9 cellular contexts compared by ENCODE assay signal in genomic region chr3:27568393-27568792, GRCh38.
DNase-seq lines count a peak whose midpoint lies in the region; ATAC-seq, FAIRE-seq and TF ChIP-seq lines count a peak whose summit lies in the region.
"Had no signal": no experiment of that assay in that cellular context is flagged by ENCODE, and none has a peak within 500 bp of the region (broad histone marks: within the 10 kb centered on the region; RNA-seq: fewer than 3 reads in every experiment).

No MANE protein-coding gene starts in this region.

- FAIRE-seq in HepG2 (lab: Jason Lieb, UNC): no peak

- BruUV-seq in A673 (replicated peaks; lab: Mats Ljungman, UMichigan) (no TSS peak), HepG2 (replicated peaks; lab: Mats Ljungman, UMichigan) (no TSS peak)

- H3K4me3 ChIP-seq in A673 (ENCODE audit: low read depth, low read length, poor library complexity, severe bottlenecking) (no peak overlapping the region), breast epithelium (peak overlapping the region in 1 of 3 donors; percentile 2), HepG2 (replicated peaks in 1 of 3; ENCODE audit: insufficient read depth in 1 of 3, low read depth in 2 of 3, low read length in 3 of 3) (no peak overlapping the region), trophoblast cell (ENCODE audit: low read depth, low read length) (no peak overlapping the region)
- H3K4me3 ChIP-seq: BLaER1 had no signal

- TF ChIP-seq EP300 in HepG2 (IDR thresholded peaks at IDR 0.05; ENCODE audit: low read depth in 2 of 2, low read length in 2 of 2): no peak
- TF ChIP-seq EP300 in HepG2 (CRISPR knock-in tag; IDR thresholded peaks at IDR 0.05; ENCODE audit: borderline replicate concordance): no peak

- H4K20me1 ChIP-seq in HepG2 (ENCODE audit: insufficient read depth, low read length): no peaks in the 10 kb centered on the region
- H4K20me1 ChIP-seq: BLaER1 had no signal

- H2BK120ac ChIP-seq in trophoblast cell (ENCODE audit: insufficient read depth, low read length, poor library complexity): no peak overlapping the region

- intact Hi-C loops in A673 (cut with micrococcal nuclease; ENCODE audit: unreplicated experiment): no loop called here
- intact Hi-C loops in breast epithelium (cut with DNase I; ENCODE audit: low total_unique reads): loop anchor here (10.0 kb wide), 1 partner anchor 1876 kb away; no protein-coding TSS in a partner anchor
- intact Hi-C loops in left colon (cut with DNase I, micrococcal nuclease): no loop called here
- intact Hi-C loops in HepG2 (cut with micrococcal nuclease; ENCODE audit: unreplicated experiment): loop anchor here (1.0 kb wide), 1 partner anchor 8 kb away; no protein-coding TSS in a partner anchor

- DNase-seq in A673 (ENCODE audit: low spot score): peak; percentile 63
- DNase-seq in NCI-H1694 (lab: John Stamatoyannopoulos, UW): peak; percentile 52
- peak; percentile 72 to 78 for DNase-seq in breast epithelium (ENCODE audit: low spot score in 2 of 2)
- DNase-seq in left colon: peak; percentile 55 to 73
- no peak for DNase-seq in HepG2 (ENCODE audit: low spot score)
- no peak for DNase-seq in activated effector memory CD4-positive, alpha-beta T cell treated with anti-CD3 and anti-CD28 coated beads, Interleukin-2, amount 50 U/mL, for 16 hours
- DNase-seq in T-helper 2 cell treated with Interferon-gamma antibody and Interleukin-4, amounts not matched to agents 5 μg/mL and 100 μg/mL, for 36 hours (ENCODE audit: low spot score): no peak
- DNase-seq in trophoblast cell: no peak

- H3K27ac ChIP-seq in A673 (ENCODE audit: low read depth, low read length, poor library complexity, severe bottlenecking) (no peak overlapping the region), breast epithelium (peak overlapping the region; percentile 35 to 61), HepG2 (ENCODE audit: extremely low read length, insufficient read depth, low read length) (no peak overlapping the region), trophoblast cell (ENCODE audit: low read depth, low read length) (no peak overlapping the region)
- H3K27ac ChIP-seq: BLaER1 had no signal

- no peak overlapping the region for H3K14ac ChIP-seq in trophoblast cell (ENCODE audit: low read length)

- TF ChIP-seq POLR2A in breast epithelium (IDR thresholded peaks at IDR 0.05): no peak
- TF ChIP-seq POLR2A in HepG2 (IDR thresholded peaks at IDR 0.05; ENCODE audit: insufficient read depth in 1 of 2, low read depth in 2 of 2, low read length in 2 of 2): no peak

- no peak for TF ChIP-seq RAD21 in HepG2 (CRISPR knock-in tag; IDR thresholded peaks at IDR 0.05)

- no peaks in the 10 kb centered on the region for H3K9me3 Mint-ChIP-seq in T-helper 2 cell treated with Interferon-gamma antibody and Interleukin-4, amounts not matched to agents 5 μg/mL and 100 μg/mL, for 36 hours

- no peak overlapping the region for H3K27ac Mint-ChIP-seq in T-helper 2 cell treated with Interferon-gamma antibody and Interleukin-4, amounts not matched to agents 5 μg/mL and 100 μg/mL, for 36 hours

- no peak overlapping the region for H3K4me3 Mint-ChIP-seq in T-helper 2 cell treated with Interferon-gamma antibody and Interleukin-4, amounts not matched to agents 5 μg/mL and 100 μg/mL, for 36 hours

- H2BK12ac ChIP-seq in trophoblast cell (ENCODE audit: low read length): no peak overlapping the region

- H2AFZ ChIP-seq in HepG2 (ENCODE audit: low read length): no peak overlapping the region
- no peak overlapping the region for H2AFZ ChIP-seq in trophoblast cell (ENCODE audit: insufficient read depth, low read length, poor library complexity)

- no peak overlapping the region for H4K8ac ChIP-seq in trophoblast cell (ENCODE audit: low read depth, low read length)

- H3K36me3 ChIP-seq in A673 (ENCODE audit: insufficient read depth, low read length, poor library complexity, severe bottlenecking): no peaks in the 10 kb centered on the region
- no peaks in the 10 kb centered on the region for H3K36me3 ChIP-seq in breast epithelium
- H3K36me3 ChIP-seq in HepG2 (replicated peaks in 1 of 2; ENCODE audit: control insufficient read depth in 1 of 2, insufficient read depth in 2 of 2, low read length in 2 of 2): no peaks in the 10 kb centered on the region
- no peaks in the 10 kb centered on the region for H3K36me3 ChIP-seq in trophoblast cell (ENCODE audit: control insufficient read depth in 1 of 2, insufficient read depth in 2 of 2, low read length in 2 of 2)
- H3K36me3 ChIP-seq: BLaER1 had no signal

- no peaks in the 10 kb centered on the region for H3K27me3 ChIP-seq in A673 (replicated peaks; ENCODE audit: insufficient read depth, low read depth, low read length, poor library complexity)
- H3K27me3 ChIP-seq in breast epithelium: no peaks in the 10 kb centered on the region
- no peaks in the 10 kb centered on the region for H3K27me3 ChIP-seq in HepG2 (ENCODE audit: control insufficient read depth in 1 of 2, insufficient read depth in 2 of 2, low read length in 2 of 2)
- H3K27me3 ChIP-seq in trophoblast cell (ENCODE audit: insufficient read depth, low read length): no peaks in the 10 kb centered on the region
- H3K27me3 ChIP-seq: BLaER1 had no signal

- H3K79me1 ChIP-seq in trophoblast cell (ENCODE audit: low read length): no peaks in the 10 kb centered on the region

- H3K18ac ChIP-seq in trophoblast cell (ENCODE audit: low read length): no peak overlapping the region

- H3K4ac ChIP-seq in trophoblast cell (ENCODE audit: low read depth, low read length): no peak overlapping the region

- H3K4me1 ChIP-seq in A673 (ENCODE audit: insufficient read depth, low read length, poor library complexity, severe bottlenecking) (peaks cover 3% of the 10 kb centered on the region), breast epithelium (peaks cover 0 to 4% of the 10 kb centered on the region in 2 donors), HepG2 (ENCODE audit: insufficient read depth, low read length) (no peaks in the 10 kb centered on the region), trophoblast cell (ENCODE audit: control insufficient read depth in 1 of 2, insufficient read depth in 2 of 2, low read length in 2 of 2) (no peaks in the 10 kb centered on the region)
- H3K4me1 ChIP-seq: BLaER1 had no signal

- WGBS in HepG2 (ENCODE audit: low lambda C conversion rate): 36% methylated on average over 5 of the region's 5 CpGs
- no CpG with 5 or more reads among the region's 5 CpGs for WGBS in trophoblast cell (ENCODE audit: extremely low coverage, insufficient coverage, insufficient read length)

- H3K4me2 ChIP-seq in HepG2 (ENCODE audit: low read depth, low read length) (no peak overlapping the region), trophoblast cell (ENCODE audit: low read length) (no peak overlapping the region)
- H3K4me2 ChIP-seq: BLaER1 had no signal

- H4K91ac ChIP-seq in trophoblast cell (ENCODE audit: low read depth, low read length): no peak overlapping the region

- no peak overlapping the region for H3K9ac ChIP-seq in HepG2 (ENCODE audit: insufficient read depth, low read depth, low read length)
- H3K9ac ChIP-seq in trophoblast cell (ENCODE audit: low read length): no peak overlapping the region
- H3K9ac ChIP-seq: BLaER1 had no signal

- H4K12ac ChIP-seq in trophoblast cell (ENCODE audit: low read depth, low read length): no peak overlapping the region

- TF ChIP-seq CTCF in A673 (conservative IDR thresholded peaks at IDR 0.05; ENCODE audit: low read depth, low read length): no peak
- no peak for TF ChIP-seq CTCF in breast epithelium (IDR thresholded peaks at IDR 0.05)
- no peak for TF ChIP-seq CTCF in HepG2 (CRISPR knock-in tag; IDR thresholded peaks at IDR 0.05)

- H3K9me3 ChIP-seq in A673 (ENCODE audit: low read depth, low read length, poor library complexity, severe bottlenecking): no peaks in the 10 kb centered on the region
- H3K9me3 ChIP-seq in breast epithelium: no peaks in the 10 kb centered on the region
- H3K9me3 ChIP-seq in HepG2 (ENCODE audit: low read length): no peaks in the 10 kb centered on the region
- no peaks in the 10 kb centered on the region for H3K9me3 ChIP-seq in trophoblast cell (ENCODE audit: insufficient read depth, low read depth, low read length)
- H3K9me3 ChIP-seq: BLaER1 had no signal

- in situ Hi-C loops in HepG2 (cut with HindIII; ENCODE audit: extremely low pct_ligation_motif_present, low pct_unique_long_range_greater_than_20kb): no loop called here

- no peaks in the 10 kb centered on the region for H3K36me3 Mint-ChIP-seq in T-helper 2 cell treated with Interferon-gamma antibody and Interleukin-4, amounts not matched to agents 5 μg/mL and 100 μg/mL, for 36 hours (ENCODE audit: low read depth)

- no peak overlapping the region for H3K23ac ChIP-seq in trophoblast cell (ENCODE audit: low read length)

- CTCF ChIA-PET in A673 (lab: Charles Lee) (no interaction called here), HepG2 (lab: Yijun Ruan, JAX; ENCODE audit: low intra/inter-chr PET ratio, low total read pairs) (no interaction called here)

- H3K79me2 ChIP-seq in HepG2 (ENCODE audit: insufficient read depth, low read length): no peaks in the 10 kb centered on the region
- H3K79me2 ChIP-seq in trophoblast cell (ENCODE audit: control insufficient read depth, insufficient read depth, low read length, poor library complexity): no peaks in the 10 kb centered on the region

- ATAC-seq in left colon (peak; percentile 34), HepG2 (no peak)

- POLR2A ChIA-PET in A673 (lab: Charles Lee; ENCODE audit: low non-redundant PET): no interaction called here
- POLR2A ChIA-PET in HepG2 (lab: Yijun Ruan, JAX): no interaction called here

- H3K27me3 Mint-ChIP-seq in T-helper 2 cell treated with Interferon-gamma antibody and Interleukin-4, amounts not matched to agents 5 μg/mL and 100 μg/mL, for 36 hours (ENCODE audit: low read depth): no peaks in the 10 kb centered on the region

- H2AK5ac ChIP-seq in trophoblast cell (ENCODE audit: low read length): no peak overlapping the region

- H2BK5ac ChIP-seq in trophoblast cell (ENCODE audit: low read depth, low read length, poor library complexity): no peak overlapping the region

- peaks cover 2% of the 10 kb centered on the region for H3K4me1 Mint-ChIP-seq in T-helper 2 cell treated with Interferon-gamma antibody and Interleukin-4, amounts not matched to agents 5 μg/mL and 100 μg/mL, for 36 hours (ENCODE audit: low read depth)

TF ChIP-seq in HepG2, 621 proteins besides CTCF, POLR2A, EP300 and RAD21 (continues in another document):
- TF ChIP-seq ZNF570 (CRISPR knock-in tag; IDR thresholded peaks at IDR 0.05; ENCODE audit: borderline replicate concordance): no peak
- no peak for TF ChIP-seq ZNF382 (CRISPR knock-in tag; IDR thresholded peaks at IDR 0.05; ENCODE audit: borderline replicate concordance)
- no peak for TF ChIP-seq ZNF44 (CRISPR knock-in tag; IDR thresholded peaks at IDR 0.05)
- no peak for TF ChIP-seq MAF1 (CRISPR knock-in tag; IDR thresholded peaks at IDR 0.05; ENCODE audit: borderline replicate concordance)

Comparison
In these comparisons a context has a peak if more than half of its experiments do, and no peak if none do; other contexts are left out.
1. DNase-seq: peak in A673 (single experiment), NCI-H1694 (single experiment), breast epithelium (2 of 2) and left colon (2 of 2); none in HepG2 (single experiment), activated effector memory CD4-positive, alpha-beta T cell treated with anti-CD3 and anti-CD28 coated beads, Interleukin-2, amount 50 U/mL, for 16 hours (single experiment), T-helper 2 cell treated with Interferon-gamma antibody and Interleukin-4, amounts not matched to agents 5 μg/mL and 100 μg/mL, for 36 hours (single experiment) and trophoblast cell (0 of 2).
2. H3K27ac ChIP-seq: peak in breast epithelium (2 of 2); none in A673 (single experiment), HepG2 (single experiment) and trophoblast cell (single experiment).
3. intact Hi-C loops: an anchor here in breast epithelium (10.0 kb wide) and HepG2 (1.0 kb wide); none called in A673 and left colon.